20 cellular contexts compared by ENCODE assay signal in the genomic region with DNA sequence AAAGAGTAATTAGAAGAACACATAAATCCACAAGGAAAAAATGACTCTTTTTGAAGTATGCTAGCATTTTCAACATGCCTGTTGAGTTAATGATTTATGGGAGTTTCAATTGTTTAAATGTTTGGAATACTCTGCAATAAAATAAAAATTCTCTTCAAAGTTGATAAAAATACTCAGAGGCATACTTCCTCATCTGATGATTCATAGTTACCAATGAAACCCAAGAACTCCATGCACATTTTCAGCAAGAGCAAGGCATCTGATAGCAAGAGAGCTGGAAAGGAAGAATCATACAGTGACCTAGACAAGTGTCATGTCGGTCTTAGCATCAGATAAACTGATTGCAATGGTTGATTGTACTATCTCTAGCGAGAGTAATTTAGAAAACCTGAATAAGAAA.
DNase-seq lines count a peak whose midpoint lies in the region; ATAC-seq and TF ChIP-seq lines count a peak whose summit lies in the region.
"Had no signal": no experiment of that assay in that cellular context is flagged by ENCODE, and none has a peak within 500 bp of the region (broad histone marks: within the 10 kb centered on the region; RNA-seq: fewer than 3 reads in every experiment).

No MANE protein-coding gene starts in this region.

- TF ChIP-seq CTCF in choroid plexus epithelial cell (conservative IDR thresholded peaks at IDR 0.05; ENCODE audit: low read depth, low read length): no peak

- DNase-seq in COLO829 (ENCODE audit: low spot score) (peak; percentile 18), OCI-M1 (lab: John Stamatoyannopoulos, UW) (peak; percentile 42), choroid plexus epithelial cell (ENCODE audit: low read depth) (peak; percentile 63), iris pigment epithelial cell (ENCODE audit: low read depth) (peak; percentile 76), H4 (ENCODE audit: low spot score) (no peak), NCI-H1417 (lab: John Stamatoyannopoulos, UW) (no peak)
- no peak for DNase-seq in activated CD4-positive, alpha-beta T cell treated with anti-CD3 and anti-CD28 coated beads for 4 hours
- DNase-seq: activated CD4-positive, alpha-beta memory T cell treated with anti-CD3 and anti-CD28 coated beads for 36 hours; activated T-cell treated with anti-CD3 and anti-CD28 coated beads for 4 hours; Kasumi-1; NCI-H1092 treated with DMSO at 0.1 percent for 48 hours; NCI-H2107; NCI-H526 treated with DMSO at 0.1 percent for 48 hours; Right ventricle myocardium superior; T-helper 1 cell had no signal

- no peak overlapping the region for H3K4me3 ChIP-seq in choroid plexus epithelial cell (ENCODE audit: low read depth, low read length)
- H3K4me3 ChIP-seq: ascending aorta, suprapubic skin had no signal

- ATAC-seq in HG03565 (IDR thresholded peaks at IDR 0.05; ENCODE audit: unreplicated experiment): no peak
- ATAC-seq: left lobe of liver, WTC11 had no signal

Comparison
In these comparisons a context has a peak if more than half of its experiments do, and no peak if none do; other contexts are left out.
1. DNase-seq: peak in COLO829 (single experiment), OCI-M1 (single experiment), choroid plexus epithelial cell (single experiment) and iris pigment epithelial cell (single experiment); none in activated CD4-positive, alpha-beta T cell treated with anti-CD3 and anti-CD28 coated beads for 4 hours (0 of 2), H4 (single experiment) and NCI-H1417 (0 of 3).